In genomic region chrX:139533444-139533843, GRCh38 we compare ENCODE assay signal across 36 cellular contexts. TPM values are rescaled to one million over a fixed set of nuclear protein-coding genes. Genes with fewer than 3 reads are reported as not detected.
"Had no signal": no experiment of that assay in that cellular context is flagged by ENCODE, and none has a peak within 500 bp of the region (broad histone marks: within the 10 kb centered on the region; RNA-seq: fewer than 3 reads in every experiment).

No MANE protein-coding gene starts in this region.

- H3K27ac ChIP-seq: neural progenitor cell, ovary, parathyroid adenoma, psoas muscle, skin epidermis, spleen, suprapubic skin, testis, tibial artery, transverse colon, upper lobe of left lung, vagina had no signal

- H3K27me3 ChIP-seq: neural progenitor cell, ovary, spleen, suprapubic skin, testis, tibial artery, transverse colon, upper lobe of left lung, vagina had no signal

- H3K9me3 ChIP-seq: ovary, psoas muscle, spleen, suprapubic skin, testis, tibial artery, transverse colon, upper lobe of left lung, vagina had no signal

- ATAC-seq: naive thymus-derived CD4-positive, alpha-beta T cell; natural killer cell; psoas muscle; right cardiac atrium; sciatic nerve; stimulated activated memory B cell treated with anti-CD40 and anti-IgM and Interleukin-4, amounts not matched to agents 10 μg/mL and 1 μg/mL and 100 μg/mL, for 72 hours; stimulated activated naive CD8-positive, alpha-beta T cell treated with anti-CD3 and anti-CD28 coated beads, Interleukin-15, amount 100 ng/mL, for 72 hours; stimulated activated naive CD8-positive, alpha-beta T cell treated with anti-CD3 and anti-CD28 coated beads, Interleukin-15, Interleukin-2, amounts not matched to agents 100 U/mL and 50 U/mL, for 24 hours had no signal

- H3K9ac ChIP-seq: neural progenitor cell, parathyroid adenoma had no signal

- H3K36me3 ChIP-seq: neural progenitor cell, ovary, spleen, suprapubic skin, tibial artery, transverse colon, upper lobe of left lung, vagina had no signal

- FAIRE-seq: urothelium cell line had no signal

- H2AFZ ChIP-seq: neural progenitor cell, parathyroid adenoma had no signal

- H3K4me3 ChIP-seq: neural progenitor cell, ovary, psoas muscle, skin epidermis, smooth muscle cell, spleen, suprapubic skin, testis, tibial artery, transverse colon, upper lobe of left lung, vagina had no signal

- H3K4me1 ChIP-seq: neural progenitor cell, parathyroid adenoma, psoas muscle, spleen, suprapubic skin, testis, tibial artery, transverse colon, upper lobe of left lung, vagina had no signal

- H3K79me2 ChIP-seq: parathyroid adenoma had no signal

- H3K4me2 ChIP-seq: neural progenitor cell, smooth muscle cell had no signal

- DNase-seq: naive thymus-derived CD4-positive, alpha-beta T cell; natural killer cell; occipital lobe; ovary; posterior cingulate gyrus; psoas muscle; right cardiac atrium; spleen; stimulated activated CD4-positive, alpha-beta T cell treated with anti-CD3 and anti-CD28 coated beads, Interleukin-12 subunit alpha, Interleukin-12 subunit beta, amount 100 ng/mL, for 4 hours; stimulated activated CD4-positive, alpha-beta T cell treated with anti-CD3 and anti-CD28 coated beads, Interleukin-1b, Interleukin-23, amount 100 ng/mL, for 48 hours; stimulated activated CD4-positive, alpha-beta T cell treated with anti-CD3 and anti-CD28 coated beads, Interleukin-4, amount 100 ng/mL, for 1 hour; stimulated activated CD4-positive, alpha-beta T cell treated with anti-CD3 and anti-CD28 coated beads, Interleukin-4, amount 100 ng/mL, for 4 hours; stimulated activated CD8-positive, alpha-beta memory T cell treated with anti-CD3 and anti-CD28 coated beads, Interleukin-4, amount 100 ng/mL, for 48 hours; stimulated activated naive CD4-positive, alpha-beta T cell; stimulated activated naive CD8-positive, alpha-beta T cell treated with anti-CD3 and anti-CD28 coated beads, Interleukin-15, amount 100 ng/mL, for 72 hours; stimulated activated naive CD8-positive, alpha-beta T cell treated with anti-CD3 and anti-CD28 coated beads, Interleukin-15, Interleukin-2, amounts not matched to agents 100 U/mL and 50 U/mL, for 24 hours; substantia nigra; testis; tibial artery; transverse colon; upper lobe of left lung had no signal

RNA-seq across cellular contexts. Expression of gene F9, which starts 2.9 kb away (rescaled TPM):
- total RNA-seq: naive thymus-derived CD4-positive, alpha-beta T cell; natural killer cell; occipital lobe; osteoblast; progenitor cell of endocrine pancreas; psoas muscle; renal cortical epithelial cell; right cardiac atrium; sciatic nerve; smooth muscle cell; spleen; transverse colon; ureter; vagina had no signal
- polyA plus RNA-seq: naive thymus-derived CD4-positive, alpha-beta T cell; neural cell; ovary; psoas muscle; right cardiac atrium; smooth muscle cell; spleen; thymus had no signal
